In the genomic region with DNA sequence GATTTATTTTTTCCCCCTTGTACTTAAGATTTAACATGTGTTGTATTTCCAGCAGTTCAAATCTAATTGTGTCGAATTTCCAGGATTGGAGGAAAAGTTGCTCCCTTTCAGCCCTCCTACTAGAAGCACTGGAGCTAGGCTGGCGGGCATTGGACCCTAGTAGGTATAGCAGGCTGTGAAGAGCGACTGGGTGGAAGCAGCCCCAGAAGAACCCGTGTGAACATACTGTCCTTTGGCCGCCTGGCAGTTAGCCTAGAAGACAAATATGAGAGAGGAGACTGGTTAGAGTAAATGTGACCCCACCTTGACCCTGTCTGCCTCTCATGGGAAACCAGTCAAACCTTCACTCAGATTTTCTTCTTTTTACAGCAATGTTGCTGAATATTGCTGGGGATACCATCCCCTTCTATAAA, we compare ENCODE assay signal across 18 cellular contexts. TPM values are rescaled to one million over a fixed set of nuclear protein-coding genes. Genes with fewer than 3 reads are reported as not detected.
DNase-seq lines count a peak whose midpoint lies in the region; ATAC-seq, FAIRE-seq and TF ChIP-seq lines count a peak whose summit lies in the region.
"Had no signal": no experiment of that assay in that cellular context is flagged by ENCODE, and none has a peak within 500 bp of the region (broad histone marks: within the 10 kb centered on the region; RNA-seq: fewer than 3 reads in every experiment).

No MANE protein-coding gene starts in this region.

- H2AK5ac ChIP-seq in mesenchymal stem cell (ENCODE audit: low read length, severe bottlenecking): no peak overlapping the region

- no peak overlapping the region for H3K18ac ChIP-seq in mesenchymal stem cell (ENCODE audit: low read depth in 1 of 2, low read length in 2 of 2)

- H3K9ac ChIP-seq in mesenchymal stem cell (ENCODE audit: low read length): no peak overlapping the region
- H3K9ac ChIP-seq: BLaER1 had no signal

- no peak overlapping the region for H3K23ac ChIP-seq in mesenchymal stem cell (ENCODE audit: low read length in 2 of 2)

- intact Hi-C loops in left colon (cut with DNase I, micrococcal nuclease): no loop called here
- intact Hi-C loops in pancreas (cut with DNase I): no loop called here

- no peak overlapping the region for H2BK15ac ChIP-seq in mesenchymal stem cell (ENCODE audit: low read depth, poor library complexity, severe bottlenecking)

- H3K9me3 ChIP-seq in pancreas (no peaks in the 10 kb centered on the region), mesenchymal stem cell (ENCODE audit: control insufficient read depth, low read length) (no peaks in the 10 kb centered on the region)
- H3K9me3 ChIP-seq: BLaER1 had no signal

- no peak overlapping the region for H3K14ac ChIP-seq in mesenchymal stem cell (ENCODE audit: low read length in 2 of 2)

- no peak overlapping the region for H2AFZ ChIP-seq in mesenchymal stem cell (ENCODE audit: low read depth, low read length)

- DNase-seq in DMS 273 (lab: John Stamatoyannopoulos, UW; ENCODE audit: unreplicated experiment) (peak; percentile 9), DMS 273 treated with DMSO at 0.1 percent for 48 hours (lab: John Stamatoyannopoulos, UW) (no peak), RPMI8226 (peak; percentile 23), left colon (peak; percentile 38 to 46), pancreas (peak in 5 of 6 donors; percentile 49 to 88 (median 62)), mesenchymal stem cell (no peak), hypothalamus (lab: John Stamatoyannopoulos, UW) (no peak)
- no peak for DNase-seq in natural killer cell treated with Interleukin-12 subunit alpha and Interleukin-12 subunit beta and Interleukin-15 and Interleukin-18, amount 100 ng/mL, for 72 hours (ENCODE audit: low spot score)
- DNase-seq: DMS153, H7, NCI-H1436 treated with DMSO at 0.1 percent for 48 hours, NCI-H2081 treated with DMSO at 0.1 percent for 48 hours, NCI-H226, NCI-H526 had no signal

- H3K27ac ChIP-seq in pancreas (peak overlapping the region in 1 of 4 donors; percentile 41), mesenchymal stem cell (ENCODE audit: low read length, poor library complexity, severe bottlenecking) (no peak overlapping the region)
- H3K27ac ChIP-seq: 22Rv1, BLaER1 had no signal

- no peak overlapping the region for H3K27ac Mint-ChIP-seq in natural killer cell treated with Interleukin-12 subunit alpha and Interleukin-12 subunit beta and Interleukin-15 and Interleukin-18, amount 100 ng/mL, for 72 hours

- no peak overlapping the region for H2BK120ac ChIP-seq in mesenchymal stem cell (ENCODE audit: low read depth, low read length)

- H2BK5ac ChIP-seq in mesenchymal stem cell (ENCODE audit: low read depth, low read length, poor library complexity, severe bottlenecking): no peak overlapping the region

- H3K36me3 ChIP-seq in pancreas (peaks cover 0 to 12% (median 0%) of the 10 kb centered on the region in 3 donors), mesenchymal stem cell (ENCODE audit: control insufficient read depth in 1 of 2, insufficient read depth in 2 of 2, low read depth in 1 of 2, low read length in 2 of 2) (no peaks in the 10 kb centered on the region)
- H3K36me3 ChIP-seq: BLaER1 had no signal

- H3K4me1 ChIP-seq in pancreas: peaks cover 27 to 30% (median 27%) of the 10 kb centered on the region in 3 donors
- H3K4me1 ChIP-seq in mesenchymal stem cell (ENCODE audit: control insufficient read depth, insufficient read depth, low read depth, low read length): no peaks in the 10 kb centered on the region

- H3K4me1 Mint-ChIP-seq in natural killer cell treated with Interleukin-12 subunit alpha and Interleukin-12 subunit beta and Interleukin-15 and Interleukin-18, amount 100 ng/mL, for 72 hours (ENCODE audit: low read depth in 2 of 2): no peaks in the 10 kb centered on the region

- H3K4me2 ChIP-seq in mesenchymal stem cell (ENCODE audit: low read length, poor library complexity, severe bottlenecking): no peak overlapping the region
- H3K4me2 ChIP-seq: BLaER1 had no signal

- peaks cover 3 to 7% of the 10 kb centered on the region in 2 donors for H3K27me3 Mint-ChIP-seq in natural killer cell treated with Interleukin-12 subunit alpha and Interleukin-12 subunit beta and Interleukin-15 and Interleukin-18, amount 100 ng/mL, for 72 hours

- FAIRE-seq in pancreas (lab: Jason Lieb, UNC): no peak
- FAIRE-seq: K562 had no signal

- no peak overlapping the region for H3K4ac ChIP-seq in mesenchymal stem cell (ENCODE audit: low read depth in 1 of 2, low read length in 2 of 2)

- H4K91ac ChIP-seq in mesenchymal stem cell (ENCODE audit: low read length): no peak overlapping the region

- WGBS in pancreas, 2 donors: 30 to 32% methylated on average over 5 of the region's 5 CpGs
- 72% methylated on average over 4 of the region's 5 CpGs for WGBS in mesenchymal stem cell

- H2BK12ac ChIP-seq in mesenchymal stem cell (ENCODE audit: low read length in 2 of 2): no peak overlapping the region

- no peak overlapping the region for H4K8ac ChIP-seq in mesenchymal stem cell (ENCODE audit: low read length)

- H3K9me3 Mint-ChIP-seq in natural killer cell treated with Interleukin-12 subunit alpha and Interleukin-12 subunit beta and Interleukin-15 and Interleukin-18, amount 100 ng/mL, for 72 hours: peaks cover 22% of the 10 kb centered on the region

- no peak overlapping the region for H3K4me3 Mint-ChIP-seq in natural killer cell treated with Interleukin-12 subunit alpha and Interleukin-12 subunit beta and Interleukin-15 and Interleukin-18, amount 100 ng/mL, for 72 hours

- H3K27me3 ChIP-seq in pancreas (no peaks in the 10 kb centered on the region), mesenchymal stem cell (ENCODE audit: control insufficient read depth in 1 of 2, insufficient read depth in 1 of 2, low read length in 2 of 2) (no peaks in the 10 kb centered on the region)
- H3K27me3 ChIP-seq: BLaER1 had no signal

- no peaks in the 10 kb centered on the region for H3K79me1 ChIP-seq in mesenchymal stem cell (replicated peaks; ENCODE audit: low read length, poor library complexity, severe bottlenecking)

- ATAC-seq in left colon (peak; percentile 84), pancreas (peak; percentile 59 to 87 (median 81))
- ATAC-seq in natural killer cell treated with Interleukin-12 subunit alpha and Interleukin-12 subunit beta and Interleukin-15 and Interleukin-18, amount 100 ng/mL, for 72 hours: no peak
- ATAC-seq: K562 had no signal

- no peak overlapping the region for H3K4me3 ChIP-seq in pancreas
- no peak overlapping the region for H3K4me3 ChIP-seq in mesenchymal stem cell (ENCODE audit: insufficient read depth in 1 of 2, low read depth in 1 of 2, low read length in 2 of 2)
- H3K4me3 ChIP-seq: BLaER1, K562 had no signal

- TF ChIP-seq CTCF in pancreas (IDR thresholded peaks at IDR 0.05): no peak

- peaks cover 33% of the 10 kb centered on the region for H3K36me3 Mint-ChIP-seq in natural killer cell treated with Interleukin-12 subunit alpha and Interleukin-12 subunit beta and Interleukin-15 and Interleukin-18, amount 100 ng/mL, for 72 hours

RNA-seq across cellular contexts. Expression of gene ALDOB, which starts 13.9 kb away (rescaled TPM):
- total RNA-seq in left colon (10 to 100 TPM in 1 of 2 donors, 1 to 10 TPM in 1; 2.7 to 39.3 TPM), pancreas (100 to 1,000 TPM in 5 of 6 donors, 10 to 100 TPM in 1; 75.0 to 856 (median 264) TPM)
- 100 to 1,000 TPM; 301 to 593 TPM for polyA plus RNA-seq in pancreas
- not detected for polyA plus RNA-seq in mesenchymal stem cell (2013, experiment 1 of 2)
- polyA plus RNA-seq in mesenchymal stem cell (2013, experiment 2 of 2): 0.03 TPM
- total RNA-seq in natural killer cell treated with Interleukin-12 subunit alpha and Interleukin-12 subunit beta and Interleukin-15 and Interleukin-18, amount 100 ng/mL, for 72 hours: not detected
- total RNA-seq: H7, HT1080 had no signal
- polyA plus RNA-seq: K562 had no signal

RNA-seq across cellular contexts. Expression of gene ZNF189, which starts 23.0 kb away (rescaled TPM):
- total RNA-seq in left colon (10 to 100 TPM; 14.1 to 17.5 TPM), pancreas (10 to 100 TPM; 11.3 to 29.1 (median 19.7) TPM)
- polyA plus RNA-seq in pancreas: 10 to 100 TPM; 16.1 to 19.1 TPM
- 5.5 TPM for polyA plus RNA-seq in mesenchymal stem cell (2013, experiment 1 of 2)
- 5.8 TPM for polyA plus RNA-seq in mesenchymal stem cell (2013, experiment 2 of 2)
- total RNA-seq in natural killer cell treated with Interleukin-12 subunit alpha and Interleukin-12 subunit beta and Interleukin-15 and Interleukin-18, amount 100 ng/mL, for 72 hours: 10 to 100 TPM; 11.1 to 12.6 TPM

RNA-seq across cellular contexts. Expression of gene MRPL50, which starts 23.2 kb away (rescaled TPM):
- total RNA-seq in left colon (1 to 10 TPM; 8.1 to 8.8 TPM), pancreas (1 to 10 TPM; 3.7 to 6.9 (median 6.4) TPM)
- 1 to 10 TPM; 4.8 to 8.4 TPM for polyA plus RNA-seq in pancreas
- polyA plus RNA-seq in mesenchymal stem cell (2013, experiment 1 of 2): 10.3 TPM
- 10.9 TPM for polyA plus RNA-seq in mesenchymal stem cell (2013, experiment 2 of 2)
- 10 to 100 TPM in 1 of 2 donors, 1 to 10 TPM in 1; 9.1 to 10.5 TPM for total RNA-seq in natural killer cell treated with Interleukin-12 subunit alpha and Interleukin-12 subunit beta and Interleukin-15 and Interleukin-18, amount 100 ng/mL, for 72 hours

RNA-seq across cellular contexts. Expression of gene BAAT, which starts 36.9 kb away (rescaled TPM):
- total RNA-seq in left colon: not detected
- 10 to 100 TPM in 1 of 6 donors, 1 to 10 TPM in 4, under 1 TPM in 1; 0.43 to 13.9 (median 1.5) TPM for total RNA-seq in pancreas
- 1 to 10 TPM; 1.4 to 2.0 TPM for polyA plus RNA-seq in pancreas
- 0.03 TPM for polyA plus RNA-seq in mesenchymal stem cell (2013, experiment 1 of 2)
- 0.01 TPM for polyA plus RNA-seq in mesenchymal stem cell (2013, experiment 2 of 2)
- total RNA-seq in natural killer cell treated with Interleukin-12 subunit alpha and Interleukin-12 subunit beta and Interleukin-15 and Interleukin-18, amount 100 ng/mL, for 72 hours: under 1 TPM in 1 of 2 donors, not detected in 1; 0.07 TPM
- total RNA-seq: HT1080 had no signal

Comparison
In these comparisons a context has a peak if more than half of its experiments do, and no peak if none do; other contexts are left out.
1. DNase-seq: peak in DMS 273 (single experiment), RPMI8226 (single experiment), left colon (2 of 2) and pancreas (5 of 6); none in DMS 273 treated with DMSO at 0.1 percent for 48 hours (single experiment), mesenchymal stem cell (single experiment), natural killer cell treated with Interleukin-12 subunit alpha and Interleukin-12 subunit beta and Interleukin-15 and Interleukin-18, amount 100 ng/mL, for 72 hours (single experiment) and hypothalamus (0 of 51).
2. ATAC-seq: peak in left colon (single experiment) and pancreas (4 of 4); none in natural killer cell treated with Interleukin-12 subunit alpha and Interleukin-12 subunit beta and Interleukin-15 and Interleukin-18, amount 100 ng/mL, for 72 hours (0 of 2).